Comparison of ENCODE assay signal across 8 cellular contexts in the genomic region with DNA sequence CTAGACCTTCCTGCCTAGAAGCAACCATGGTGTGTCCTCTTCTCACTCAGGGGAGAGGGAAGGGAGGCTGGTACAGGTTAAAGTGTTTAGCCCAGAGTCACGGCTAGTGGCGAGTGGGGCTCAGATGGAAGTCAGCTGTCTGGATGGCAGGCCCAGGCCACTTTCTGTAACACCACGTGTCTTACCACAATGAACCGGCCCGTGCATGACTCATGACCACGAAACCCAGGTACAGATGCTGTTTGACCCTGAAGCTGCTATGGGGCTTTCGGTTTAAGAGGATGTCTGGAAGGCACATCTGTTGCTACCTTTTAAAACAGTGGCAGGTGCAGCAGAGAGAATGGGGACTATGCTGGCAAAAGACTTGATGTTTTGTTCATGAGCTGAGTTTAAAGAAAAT. TPM values are rescaled to one million over a fixed set of nuclear protein-coding genes. Genes with fewer than 3 reads are reported as not detected.
A peak's percentile ranks its signal among the peaks of the same experiment; 100 is the strongest.
DNase-seq lines count a peak whose midpoint lies in the region; ATAC-seq, FAIRE-seq and TF ChIP-seq lines count a peak whose summit lies in the region.

No MANE protein-coding gene starts in this region.

- H3K27ac ChIP-seq in RWPE1 (no peak overlapping the region), astrocyte (ENCODE audit: low read depth, low read length) (no peak overlapping the region), left lung (no peak overlapping the region)

- ATAC-seq in GM18511 (IDR thresholded peaks at IDR 0.05; ENCODE audit: unreplicated experiment) (peak; percentile 99), HG02763 (IDR thresholded peaks at IDR 0.05; ENCODE audit: unreplicated experiment) (peak; percentile 96), left lung (no peak)
- ATAC-seq in stimulated activated effector memory CD8-positive, alpha-beta T cell treated with anti-CD3 and anti-CD28 coated beads, Interleukin-12 subunit alpha, Interleukin-12 subunit beta, amount 100 ng/mL, for 72 hours = peak; percentile 74

- H3K79me2 ChIP-seq in astrocyte (ENCODE audit: insufficient read depth, low read length) = no peaks in the 10 kb centered on the region

- H4K20me1 ChIP-seq in astrocyte (ENCODE audit: insufficient read depth, low read length) = peaks cover 12% of the 10 kb centered on the region

- H3K27me3 Mint-ChIP-seq in astrocyte (ENCODE audit: low read depth, unreplicated experiment) = no peaks in the 10 kb centered on the region

- CTCF ChIA-PET in RWPE1 (lab: Yijun Ruan, JAX) = no interaction called here

- FAIRE-seq in astrocyte (lab: Jason Lieb, UNC) = no peak

- no peak overlapping the region for H2AFZ ChIP-seq in astrocyte (ENCODE audit: low read depth, low read length)

- POLR2A ChIA-PET in RWPE1 (lab: Yijun Ruan, JAX; ENCODE audit: low non-redundant PET) = no interaction called here

- intact Hi-C loops in left lung (cut with DNase I) = no loop called here

- H3K9me3 ChIP-seq in astrocyte (ENCODE audit: insufficient read depth, low read depth, low read length) = peaks cover 5% of the 10 kb centered on the region
- no peaks in the 10 kb centered on the region for H3K9me3 ChIP-seq in left lung

- H3K4me1 ChIP-seq in astrocyte (ENCODE audit: insufficient read depth, low read length) = no peaks in the 10 kb centered on the region
- H3K4me1 ChIP-seq in left lung = no peaks in the 10 kb centered on the region

- H3K9me3 Mint-ChIP-seq in astrocyte (ENCODE audit: unreplicated experiment) = peaks cover 4% of the 10 kb centered on the region
- H3K9me3 Mint-ChIP-seq in stimulated activated effector memory CD8-positive, alpha-beta T cell treated with anti-CD3 and anti-CD28 coated beads, Interleukin-12 subunit alpha, Interleukin-12 subunit beta, amount 100 ng/mL, for 72 hours = peaks cover 9% of the 10 kb centered on the region

- H3K27me3 ChIP-seq in astrocyte (ENCODE audit: insufficient read depth, low read length) (no peaks in the 10 kb centered on the region), left lung (no peaks in the 10 kb centered on the region)

- no peak overlapping the region for H3K27ac Mint-ChIP-seq in astrocyte (ENCODE audit: unreplicated experiment)
- H3K27ac Mint-ChIP-seq in stimulated activated effector memory CD8-positive, alpha-beta T cell treated with anti-CD3 and anti-CD28 coated beads, Interleukin-12 subunit alpha, Interleukin-12 subunit beta, amount 100 ng/mL, for 72 hours = peak overlapping the region; percentile 40

- H3K4me1 Mint-ChIP-seq in astrocyte (ENCODE audit: low read depth, unreplicated experiment) = peaks cover 12% of the 10 kb centered on the region
- H3K4me1 Mint-ChIP-seq in stimulated activated effector memory CD8-positive, alpha-beta T cell treated with anti-CD3 and anti-CD28 coated beads, Interleukin-12 subunit alpha, Interleukin-12 subunit beta, amount 100 ng/mL, for 72 hours = peaks cover 62% of the 10 kb centered on the region

- H3K4me3 ChIP-seq in astrocyte (ENCODE audit: insufficient read depth, low read depth, low read length) (no peak overlapping the region), left lung (no peak overlapping the region)

- peak; percentile 54 for DNase-seq in RWPE1 (ENCODE audit: low spot score)
- DNase-seq in astrocyte (ENCODE audit: low read depth) = peak; percentile 66
- DNase-seq in stimulated activated effector memory CD8-positive, alpha-beta T cell treated with anti-CD3 and anti-CD28 coated beads, Interleukin-12 subunit alpha, Interleukin-12 subunit beta, amount 100 ng/mL, for 72 hours (ENCODE audit: low spot score in 2 of 2) = peak; percentile 34 to 80
- DNase-seq in left lung = no peak
- no peak for DNase-seq in NCI-H187 (lab: John Stamatoyannopoulos, UW)
- no peak for DNase-seq in NCI-H1105 treated with DMSO at 0.1 percent for 48 hours (lab: John Stamatoyannopoulos, UW)

- H3K36me3 ChIP-seq in astrocyte (ENCODE audit: insufficient read depth, low read length) = peaks cover 3% of the 10 kb centered on the region
- H3K36me3 ChIP-seq in left lung = peaks cover 0 to 93% of the 10 kb centered on the region in 2 donors

- H3K9ac ChIP-seq in astrocyte (ENCODE audit: low read length) = no peak overlapping the region

- H3K36me3 Mint-ChIP-seq in astrocyte (ENCODE audit: low read depth, unreplicated experiment) = peaks cover 45% of the 10 kb centered on the region
- H3K36me3 Mint-ChIP-seq in stimulated activated effector memory CD8-positive, alpha-beta T cell treated with anti-CD3 and anti-CD28 coated beads, Interleukin-12 subunit alpha, Interleukin-12 subunit beta, amount 100 ng/mL, for 72 hours = peaks cover 19% of the 10 kb centered on the region

- H3K4me3 Mint-ChIP-seq in astrocyte (ENCODE audit: unreplicated experiment) = no peak overlapping the region
- peak overlapping the region; percentile 29 for H3K4me3 Mint-ChIP-seq in stimulated activated effector memory CD8-positive, alpha-beta T cell treated with anti-CD3 and anti-CD28 coated beads, Interleukin-12 subunit alpha, Interleukin-12 subunit beta, amount 100 ng/mL, for 72 hours

- TF ChIP-seq CTCF in RWPE1 (conservative IDR thresholded peaks at IDR 0.05; ENCODE audit: low read depth) (no peak), astrocyte (IDR thresholded peaks at IDR 0.05; ENCODE audit: insufficient read depth, low read depth, low read length) (no peak), left lung (IDR thresholded peaks at IDR 0.05) (no peak)

- H3K4me2 ChIP-seq in astrocyte (ENCODE audit: low read length) = no peak overlapping the region

RNA-seq across cellular contexts. Expression of a gene that starts 36.5 kb away (rescaled TPM):
- 43.6 and 47.4 TPM in 2 replicates for total RNA-seq in astrocyte
- total RNA-seq in left lung = 10 to 100 TPM; 51.4 to 56.7 TPM

Comparison
In these comparisons a context has a peak if more than half of its experiments do, and no peak if none do; other contexts are left out.
1. DNase-seq: peak in RWPE1 (single experiment), astrocyte (single experiment) and stimulated activated effector memory CD8-positive, alpha-beta T cell treated with anti-CD3 and anti-CD28 coated beads, Interleukin-12 subunit alpha, Interleukin-12 subunit beta, amount 100 ng/mL, for 72 hours (2 of 2); none in left lung (0 of 2), NCI-H187 (0 of 2) and NCI-H1105 treated with DMSO at 0.1 percent for 48 hours (single experiment).